ENCODE assay signal across 1 cellular context in genomic region chr1:204466416-204467405, GRCh38.
TF ChIP-seq lines count a peak whose summit lies in the region.

No MANE protein-coding gene starts in this region.

TF ChIP-seq in GM12878, 131 proteins besides CTCF, POLR2A, EP300 and RAD21 (continued from another document):
- TF ChIP-seq TAF1 (IDR thresholded peaks at IDR 0.05; ENCODE audit: borderline replicate concordance, low read depth, low read length) (no peak), YY1 (IDR thresholded peaks at IDR 0.05; ENCODE audit: low read depth, low read length) (no peak), EGR1 (IDR thresholded peaks at IDR 0.05; ENCODE audit: borderline replicate concordance in 1 of 2, low read depth in 2 of 2, low read length in 2 of 2) (peak in 1 of 2 experiments; percentile 10; a peak in 1 of 3 replicates), SMAD1 (IDR thresholded peaks at IDR 0.05; ENCODE audit: low read depth, partially characterized antibody) (no peak), NKRF (conservative IDR thresholded peaks at IDR 0.05) (no peak), CHD1 (IDR thresholded peaks at IDR 0.05; ENCODE audit: low read depth, low read length) (no peak)
TF ChIP-seq in GM12878: peak in this region for 1.
